Comparison of ENCODE assay signal across 8 cellular contexts in genomic region chr21:35528109-35529042, GRCh38.
DNase-seq lines count a peak whose midpoint lies in the region; ATAC-seq and TF ChIP-seq lines count a peak whose summit lies in the region.

No MANE protein-coding gene starts in this region.

- peak overlapping the region; percentile 90 for H3K4me3 Mint-ChIP-seq in natural killer cell

- H3K36me3 ChIP-seq in upper lobe of left lung: no peaks in the 10 kb centered on the region

- peak overlapping the region; percentile 54 to 76 (median 70) for H3K27ac ChIP-seq in upper lobe of left lung

- TF ChIP-seq CTCF in choroid plexus epithelial cell (conservative IDR thresholded peaks at IDR 0.05; ENCODE audit: low read depth, low read length) (no peak), natural killer cell (IDR thresholded peaks at IDR 0.05) (no peak), upper lobe of left lung (IDR thresholded peaks at IDR 0.05) (no peak)

- no peaks in the 10 kb centered on the region for H3K27me3 Mint-ChIP-seq in natural killer cell (ENCODE audit: low read depth in 2 of 2)

- H3K27ac Mint-ChIP-seq in natural killer cell: peak overlapping the region; percentile 76 to 91

- 54 to 66% methylated on average over 12 to 18 of the region's 18 CpGs for WGBS in upper lobe of left lung, 2 donors

- H3K36me3 Mint-ChIP-seq in natural killer cell: no peaks in the 10 kb centered on the region

- H3K9me3 ChIP-seq in upper lobe of left lung: no peaks in the 10 kb centered on the region

- H3K27me3 ChIP-seq in upper lobe of left lung: no peaks in the 10 kb centered on the region

- intact Hi-C loops in natural killer cell (cut with micrococcal nuclease): no loop called here

- TF ChIP-seq EP300 in upper lobe of left lung (IDR thresholded peaks at IDR 0.05): no peak

- peaks cover 3 to 18% (median 10%) of the 10 kb centered on the region in 4 donors for H3K4me1 ChIP-seq in upper lobe of left lung

- H3K4me1 Mint-ChIP-seq in natural killer cell: peaks cover 31 to 41% of the 10 kb centered on the region in 2 donors

- no peak overlapping the region for H3K4me3 ChIP-seq in choroid plexus epithelial cell (ENCODE audit: low read depth, low read length)
- peak overlapping the region in 3 of 4 donors; percentile 27 to 45 (median 42) for H3K4me3 ChIP-seq in upper lobe of left lung

- ATAC-seq in HG02642 (IDR thresholded peaks at IDR 0.05; ENCODE audit: poor library complexity, unreplicated experiment) (peak; percentile 47), natural killer cell (peak; percentile 41 to 61 (median 54)), upper lobe of left lung (ENCODE audit: low FRiP score in 2 of 2) (peak; percentile 26 to 62), HG03442 (IDR thresholded peaks at IDR 0.05; ENCODE audit: unreplicated experiment) (no peak)

- TF ChIP-seq POLR2A in upper lobe of left lung (IDR thresholded peaks at IDR 0.05): no peak

- DNase-seq in CD1c-positive myeloid dendritic cell (ENCODE audit: extremely low spot score) (peak; percentile 71), T-helper 9 cell (peak; percentile 4), choroid plexus epithelial cell (ENCODE audit: low read depth) (peak; percentile 19), natural killer cell (peak; percentile 26), upper lobe of left lung (peak; percentile 32 to 80), islet precursor cell (no peak)

- no peaks in the 10 kb centered on the region for H3K9me3 Mint-ChIP-seq in natural killer cell
